1 cellular context compared by ENCODE assay signal in the genomic region with DNA sequence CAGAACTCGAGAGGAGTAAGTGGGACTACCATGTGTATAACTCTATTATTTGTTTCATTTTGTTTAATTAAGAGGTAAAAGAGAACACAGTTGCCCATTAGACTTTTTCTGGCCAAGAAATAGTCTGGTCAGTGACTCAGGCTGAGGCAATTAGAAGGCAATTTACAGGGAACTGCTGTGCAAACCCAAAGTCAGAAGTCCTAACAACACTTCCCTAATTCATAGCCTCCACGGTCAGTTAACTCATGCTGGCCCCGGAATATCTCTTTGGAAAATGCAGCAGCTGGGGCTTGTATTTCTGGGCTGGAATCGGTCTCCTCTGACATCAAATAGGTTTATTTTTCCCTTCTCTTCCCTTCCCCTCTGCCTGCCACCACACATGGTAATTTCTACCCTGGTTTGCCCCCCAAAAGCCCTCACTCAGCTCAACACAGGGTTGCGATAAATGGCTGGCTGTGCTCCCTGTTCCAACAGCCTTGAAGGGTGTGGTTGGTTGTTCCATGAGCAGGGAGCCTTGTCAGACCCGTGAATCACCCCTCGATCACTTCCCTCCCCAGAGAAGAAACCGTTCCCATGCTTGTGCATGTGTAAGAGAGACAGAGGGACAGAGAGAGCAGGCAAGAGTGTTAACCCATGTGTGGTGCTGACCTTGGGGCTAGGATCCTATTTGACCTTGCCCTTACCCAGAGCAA.
TF ChIP-seq lines count a peak whose summit lies in the region.

No MANE protein-coding gene starts in this region.

TF ChIP-seq in IMR-90, 13 proteins besides CTCF, POLR2A, EP300 and RAD21 (continued from another document):
- no peak for TF ChIP-seq USF2 (IDR thresholded peaks at IDR 0.05; ENCODE audit: low read depth, low read length)
- TF ChIP-seq NFE2L2 (IDR thresholded peaks at IDR 0.05; ENCODE audit: low read depth, low read length): no peak
- peak; percentile 19 for TF ChIP-seq MAFK (IDR thresholded peaks at IDR 0.05; ENCODE audit: low read depth, low read length)
- peak; percentile 58 for TF ChIP-seq FOS (IDR thresholded peaks at IDR 0.05; ENCODE audit: low read depth, low read length)
- TF ChIP-seq CEBPB (IDR thresholded peaks at IDR 0.05; ENCODE audit: low read depth, low read length): peak; percentile 67
- TF ChIP-seq BHLHE40 (IDR thresholded peaks at IDR 0.05; ENCODE audit: low read depth, low read length): no peak
- no peak for TF ChIP-seq RCOR1 (IDR thresholded peaks at IDR 0.05; ENCODE audit: insufficient replicate concordance, low read length)
- TF ChIP-seq, protein P1, sequence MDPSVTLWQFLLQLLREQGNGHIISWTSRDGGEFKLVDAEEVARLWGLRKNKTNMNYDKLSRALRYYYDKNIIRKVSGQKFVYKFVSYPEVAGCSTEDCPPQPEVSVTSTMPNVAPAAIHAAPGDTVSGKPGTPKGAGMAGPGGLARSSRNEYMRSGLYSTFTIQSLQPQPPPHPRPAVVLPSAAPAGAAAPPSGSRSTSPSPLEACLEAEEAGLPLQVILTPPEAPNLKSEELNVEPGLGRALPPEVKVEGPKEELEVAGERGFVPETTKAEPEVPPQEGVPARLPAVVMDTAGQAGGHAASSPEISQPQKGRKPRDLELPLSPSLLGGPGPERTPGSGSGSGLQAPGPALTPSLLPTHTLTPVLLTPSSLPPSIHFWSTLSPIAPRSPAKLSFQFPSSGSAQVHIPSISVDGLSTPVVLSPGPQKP (IDR thresholded peaks at IDR 0.05; ENCODE audit: borderline replicate concordance, low read depth, low read length): no peak
